In genomic region chr5:68237715-68238114, GRCh38 we compare ENCODE assay signal across 16 cellular contexts. TPM values are rescaled to one million over a fixed set of nuclear protein-coding genes. Genes with fewer than 3 reads are reported as not detected.
DNase-seq lines count a peak whose midpoint lies in the region; ATAC-seq and TF ChIP-seq lines count a peak whose summit lies in the region.
"Had no signal": no experiment of that assay in that cellular context is flagged by ENCODE, and none has a peak within 500 bp of the region (broad histone marks: within the 10 kb centered on the region; RNA-seq: fewer than 3 reads in every experiment).

No MANE protein-coding gene starts in this region.

- CTCF ChIA-PET in CD4-positive, alpha-beta memory T cell (lab: Charles Lee; ENCODE audit: partially characterized antibody): interaction anchor here (0.7 to 3.2 kb wide), 6 partner anchors 9 to 44 kb away, joined by 3 to 19 read pairs (median 4); partner anchors contain the start of gene PIK3R1

- no peaks in the 10 kb centered on the region for H3K27me3 ChIP-seq in CD4-positive, alpha-beta memory T cell (ENCODE audit: insufficient read depth, low read length)
- H3K27me3 ChIP-seq in prostate gland (replicated peaks; ENCODE audit: insufficient read depth) (no peaks in the 10 kb centered on the region), GM23248 (replicated peaks; ENCODE audit: insufficient read depth) (no peaks in the 10 kb centered on the region)
- H3K27me3 ChIP-seq: thyroid gland had no signal

- H3K9ac ChIP-seq in GM23248: no peak overlapping the region

- TF ChIP-seq POLR2A in prostate gland (IDR thresholded peaks at IDR 0.05): no peak

- H3K36me3 ChIP-seq in CD4-positive, alpha-beta memory T cell (ENCODE audit: insufficient read depth, low read length): no peaks in the 10 kb centered on the region
- H3K36me3 ChIP-seq in prostate gland (no peaks in the 10 kb centered on the region), GM23248 (ENCODE audit: low read depth) (no peaks in the 10 kb centered on the region)
- H3K36me3 ChIP-seq: thyroid gland had no signal

- DNase-seq in CD4-positive, alpha-beta memory T cell: no peak
- no peak for DNase-seq in effector memory CD8-positive, alpha-beta T cell
- DNase-seq in prostate gland (ENCODE audit: low spot score): no peak
- DNase-seq in GM23248: no peak
- no peak for DNase-seq in SKM-1 (lab: John Stamatoyannopoulos, UW; ENCODE audit: unreplicated experiment)
- no peak for DNase-seq in activated CD4-positive, alpha-beta T cell treated with anti-CD3 and anti-CD28 coated beads, Interleukin-2, amount 50 U/mL, for 4 hours
- DNase-seq: activated CD4-positive, alpha-beta T cell treated with anti-CD3 and anti-CD28 coated beads for 1 hour; anterior cingulate cortex; dermis blood vessel endothelial cell; MM.1S; NCI-H2081; posterior cingulate gyrus; T-helper 1 cell; thyroid gland had no signal

- H3K27me3 Mint-ChIP-seq in CD4-positive, alpha-beta memory T cell: no peaks in the 10 kb centered on the region
- H3K27me3 Mint-ChIP-seq in IgD-negative memory B cell: no peaks in the 10 kb centered on the region
- H3K27me3 Mint-ChIP-seq in effector memory CD8-positive, alpha-beta T cell: no peaks in the 10 kb centered on the region

- H3K4me3 Mint-ChIP-seq in CD4-positive, alpha-beta memory T cell: peak overlapping the region in 4 of 8 donors; percentile 2 to 48 (median 22)
- peak overlapping the region in 1 of 4 donors; percentile 85 for H3K4me3 Mint-ChIP-seq in IgD-negative memory B cell
- peak overlapping the region in 1 of 2 donors; percentile 20 for H3K4me3 Mint-ChIP-seq in effector memory CD8-positive, alpha-beta T cell

- H3K9me2 ChIP-seq in GM23248 (ENCODE audit: insufficient read depth): no peaks in the 10 kb centered on the region

- no peak overlapping the region for H3K4me2 ChIP-seq in GM23248 (ENCODE audit: unreplicated experiment)

- peaks cover 68 to 88% (median 78%) of the 10 kb centered on the region in 4 donors for H3K4me1 Mint-ChIP-seq in CD4-positive, alpha-beta memory T cell
- peaks cover 43 to 67% (median 59%) of the 10 kb centered on the region in 3 donors for H3K4me1 Mint-ChIP-seq in IgD-negative memory B cell
- peaks cover 45 to 75% of the 10 kb centered on the region in 2 donors for H3K4me1 Mint-ChIP-seq in effector memory CD8-positive, alpha-beta T cell (ENCODE audit: low read depth in 2 of 2)

- H3K27ac ChIP-seq in CD4-positive, alpha-beta memory T cell (ENCODE audit: low read depth, low read length): peak overlapping the region; percentile 38
- H3K27ac ChIP-seq in prostate gland (peak overlapping the region; percentile 17 to 26), GM23248 (no peak overlapping the region)

- no peak for ATAC-seq in effector memory CD8-positive, alpha-beta T cell (replicated peaks)
- ATAC-seq in HG02840 (IDR thresholded peaks at IDR 0.05; ENCODE audit: low FRiP score, unreplicated experiment): no peak

- TF ChIP-seq CTCF in prostate gland (IDR thresholded peaks at IDR 0.05): no peak

- no peaks in the 10 kb centered on the region for H4K20me1 ChIP-seq in GM23248 (ENCODE audit: insufficient read depth)

- peaks cover 79% of the 10 kb centered on the region for H3K4me1 ChIP-seq in CD4-positive, alpha-beta memory T cell (ENCODE audit: insufficient read depth, low read length)
- peaks cover 7% of the 10 kb centered on the region for H3K4me1 ChIP-seq in prostate gland (replicated peaks)
- H3K4me1 ChIP-seq in GM23248 (ENCODE audit: insufficient read depth): peaks cover 30% of the 10 kb centered on the region

- H2AFZ ChIP-seq in GM23248: no peak overlapping the region

- POLR2A ChIA-PET in CD4-positive, alpha-beta memory T cell (lab: Charles Lee; ENCODE audit: partially characterized antibody): interaction anchor here (0.7 to 3.9 kb wide), 2 partner anchors 18 to 22 kb away, joined by 3 to 35 read pairs; partner anchors contain the start of gene PIK3R1

- intact Hi-C loops in CD4-positive, alpha-beta memory T cell (cut with micrococcal nuclease): loop anchor here (5.0 kb wide), 1 partner anchor 35 kb away; no protein-coding TSS in a partner anchor
- intact Hi-C loops in prostate gland (cut with DNase I): no loop called here

- no peak overlapping the region for H3K4me3 ChIP-seq in CD4-positive, alpha-beta memory T cell (ENCODE audit: low read length in 2 of 2)
- H3K4me3 ChIP-seq in prostate gland (no peak overlapping the region), GM23248 (no peak overlapping the region)
- H3K4me3 ChIP-seq: thyroid gland had no signal

- peak overlapping the region; percentile 37 to 97 (median 81) for H3K27ac Mint-ChIP-seq in CD4-positive, alpha-beta memory T cell
- H3K27ac Mint-ChIP-seq in IgD-negative memory B cell: peak overlapping the region; percentile 46 to 75 (median 73)
- H3K27ac Mint-ChIP-seq in effector memory CD8-positive, alpha-beta T cell: peak overlapping the region; percentile 85 to 87

- WGBS in prostate gland: 59% methylated on average over 2 of the region's 2 CpGs
- 66 to 71% methylated on average over 2 of the region's 2 CpGs for WGBS in GM23248 (ENCODE audit: low coverage in 1 of 2, low lambda C conversion rate in 2 of 2, missing lambda C conversion rate in 2 of 2), 2 experiments

- peaks cover 92% of the 10 kb centered on the region for H3K79me2 ChIP-seq in GM23248 (ENCODE audit: insufficient read depth)

- in situ Hi-C loops in GM23248 (cut with MboI): no loop called here

- H3K9me3 ChIP-seq in CD4-positive, alpha-beta memory T cell (ENCODE audit: control insufficient read depth in 1 of 2, low read length in 2 of 2): no peaks in the 10 kb centered on the region
- no peaks in the 10 kb centered on the region for H3K9me3 ChIP-seq in prostate gland
- no peaks in the 10 kb centered on the region for H3K9me3 ChIP-seq in GM23248 (ENCODE audit: low read depth)
- H3K9me3 ChIP-seq: thyroid gland had no signal

- H3K36me3 Mint-ChIP-seq in CD4-positive, alpha-beta memory T cell: peaks cover 9 to 18% of the 10 kb centered on the region in 2 donors
- H3K36me3 Mint-ChIP-seq in IgD-negative memory B cell: peaks cover 5% of the 10 kb centered on the region
- peaks cover 8% of the 10 kb centered on the region for H3K36me3 Mint-ChIP-seq in effector memory CD8-positive, alpha-beta T cell (ENCODE audit: insufficient read depth)

- H3F3A ChIP-seq in GM23248 (ENCODE audit: insufficient read depth): peaks cover 18% of the 10 kb centered on the region

- no peaks in the 10 kb centered on the region for H3K9me3 Mint-ChIP-seq in CD4-positive, alpha-beta memory T cell
- no peaks in the 10 kb centered on the region for H3K9me3 Mint-ChIP-seq in IgD-negative memory B cell
- no peaks in the 10 kb centered on the region for H3K9me3 Mint-ChIP-seq in effector memory CD8-positive, alpha-beta T cell

RNA-seq across cellular contexts. Expression of gene PIK3R1, which starts 22.2 kb away (rescaled TPM):
- 100 to 1,000 TPM; 151 to 152 TPM for total RNA-seq in CD4-positive, alpha-beta memory T cell
- polyA plus RNA-seq in CD4-positive, alpha-beta memory T cell: 10 to 100 TPM; 92.6 to 98.3 TPM
- polyA plus RNA-seq in IgD-negative memory B cell: 29.1 TPM
- 10 to 100 TPM; 71.6 to 81.2 TPM for total RNA-seq in prostate gland
- total RNA-seq in GM23248 (2014; rRNA removed; shearing (Covaris generic)): 14.4 and 28.3 TPM in 2 replicates
- 8.4 and 9.7 TPM in 2 replicates for polyA plus RNA-seq in GM23248 (2016; fragmentation: Nextera tagmentation; extraction: Ambion mirVana)
